8 cellular contexts compared by ENCODE assay signal in genomic region chr11:79461144-79461543, GRCh38. TPM values are rescaled to one million over a fixed set of nuclear protein-coding genes. Genes with fewer than 3 reads are reported as not detected.
DNase-seq lines count a peak whose midpoint lies in the region; TF ChIP-seq lines count a peak whose summit lies in the region.

No MANE protein-coding gene starts in this region.

- WGBS in mammary epithelial cell (ENCODE audit: low coverage, missing lambda C conversion rate): 0% methylated on average over 2 of the region's 2 CpGs

- H3K4me3 ChIP-seq in mammary epithelial cell (replicated peaks in 1 of 3; ENCODE audit: insufficient read depth in 1 of 3, low read depth in 2 of 3, low read length in 3 of 3): peak overlapping the region in 1 of 3 experiments; percentile 30

- H2AFZ ChIP-seq in mammary epithelial cell (ENCODE audit: low read depth, low read length): peak overlapping the region; percentile 95

- no peaks in the 10 kb centered on the region for H3K27me3 Mint-ChIP-seq in mesothelial cell of epicardium (ENCODE audit: low read depth)

- H3K9me3 Mint-ChIP-seq in mesothelial cell of epicardium: no peaks in the 10 kb centered on the region

- H3K27me3 ChIP-seq in mammary epithelial cell (ENCODE audit: insufficient read depth, low read length): no peaks in the 10 kb centered on the region

- peaks cover 13% of the 10 kb centered on the region for H3K4me1 Mint-ChIP-seq in mesothelial cell of epicardium

- peaks cover 8% of the 10 kb centered on the region for H3K4me1 ChIP-seq in mammary epithelial cell (ENCODE audit: insufficient read depth, low read length)

- intact Hi-C loops in mammary epithelial cell (cut with micrococcal nuclease): loop anchor here (1.0 kb wide), 1 partner anchor 32 kb away; no protein-coding TSS in a partner anchor

- no peaks in the 10 kb centered on the region for H3K79me2 ChIP-seq in mammary epithelial cell (ENCODE audit: insufficient read depth, low read length)

- DNase-seq in NCI-H82 (lab: John Stamatoyannopoulos, UW) (peak; percentile 35), NCI-H82 treated with DMSO at 0.1 percent for 48 hours (lab: John Stamatoyannopoulos, UW; ENCODE audit: unreplicated experiment) (no peak), KBM-7 (peak; percentile 28), mammary epithelial cell (peak; percentile 54), mesothelial cell of epicardium (ENCODE audit: low spot score in 2 of 2, unreplicated experiment in 2 of 2) (no peak), GF-D8 (lab: John Stamatoyannopoulos, UW) (no peak), NCI-H128 (lab: John Stamatoyannopoulos, UW; ENCODE audit: unreplicated experiment) (no peak)
- DNase-seq in NK-92 treated with Interleukin-12 subunit alpha and Interleukin-12 subunit beta, amount 100 ng/mL, for 24 hours (lab: John Stamatoyannopoulos, UW): no peak

- in situ Hi-C loops in KBM-7 (cut with MboI; ENCODE audit: low pct_unique_long_range_greater_than_20kb, low sequenced_read_pairs) (no loop called here), mammary epithelial cell (cut with MboI; ENCODE audit: low sequenced_read_pairs in 2 of 2) (no loop called here)

- H3K27ac ChIP-seq in mammary epithelial cell (ENCODE audit: insufficient read depth, low read depth, low read length): peak overlapping the region; percentile 12

- no peaks in the 10 kb centered on the region for H3K36me3 ChIP-seq in mammary epithelial cell (ENCODE audit: insufficient read depth, low read length)

- H3K4me2 ChIP-seq in mammary epithelial cell (ENCODE audit: insufficient read depth, low read depth, low read length): peak overlapping the region; percentile 77

- dilution Hi-C loops in mammary epithelial cell (cut with HindIII; ENCODE audit: low sequenced_read_pairs): no loop called here

- BruUV-seq in mammary epithelial cell (replicated peaks; lab: Mats Ljungman, UMichigan): no TSS peak

- H3K36me3 Mint-ChIP-seq in mesothelial cell of epicardium: no peaks in the 10 kb centered on the region

- CTCF ChIA-PET in mammary epithelial cell (lab: Charles Lee; ENCODE audit: low non-redundant PET): no interaction called here

- no peaks in the 10 kb centered on the region for H4K20me1 ChIP-seq in mammary epithelial cell (ENCODE audit: insufficient read depth, low read length)

- TF ChIP-seq CTCF in mammary epithelial cell (conservative IDR thresholded peaks at IDR 0.05 in 1 of 2, IDR thresholded peaks at IDR 0.05 in 1 of 2; ENCODE audit: extremely low read depth in 1 of 2, insufficient read depth in 1 of 2, low read depth in 1 of 2, low read length in 2 of 2) (peak; percentile 74 to 83), mesothelial cell of epicardium (IDR thresholded peaks at IDR 0.05; ENCODE audit: unreplicated experiment) (peak; percentile 33)

- H3K4me3 Mint-ChIP-seq in mesothelial cell of epicardium: no peak overlapping the region

- H3K9ac ChIP-seq in mammary epithelial cell (ENCODE audit: insufficient read depth, low read length): no peak overlapping the region

- H3K9me3 ChIP-seq in mammary epithelial cell (replicated peaks; ENCODE audit: insufficient read depth, low read length): no peaks in the 10 kb centered on the region

- no peak overlapping the region for H3K27ac Mint-ChIP-seq in mesothelial cell of epicardium

RNA-seq across cellular contexts. Expression of gene TENM4, which starts 20.3 kb away (rescaled TPM):
- 10 to 100 TPM in 1 of 2 donors, 1 to 10 TPM in 1; 4.8 to 26.5 TPM for total RNA-seq in mammary epithelial cell
- 10.1 TPM for polyA plus RNA-seq in mammary epithelial cell
- polyA minus RNA-seq in mammary epithelial cell: 27.4 TPM
- 177 to 187 TPM (median 181 TPM) in 3 replicates for total RNA-seq in mesothelial cell of epicardium

Comparison
In these comparisons a context has a peak if more than half of its experiments do, and no peak if none do; other contexts are left out.
1. DNase-seq: peak in NCI-H82 (single experiment), KBM-7 (single experiment) and mammary epithelial cell (single experiment); none in NCI-H82 treated with DMSO at 0.1 percent for 48 hours (single experiment), mesothelial cell of epicardium (0 of 2), NK-92 treated with Interleukin-12 subunit alpha and Interleukin-12 subunit beta, amount 100 ng/mL, for 24 hours (single experiment), GF-D8 (single experiment) and NCI-H128 (single experiment).